Comparison of ENCODE assay signal across 8 cellular contexts in the genomic region with DNA sequence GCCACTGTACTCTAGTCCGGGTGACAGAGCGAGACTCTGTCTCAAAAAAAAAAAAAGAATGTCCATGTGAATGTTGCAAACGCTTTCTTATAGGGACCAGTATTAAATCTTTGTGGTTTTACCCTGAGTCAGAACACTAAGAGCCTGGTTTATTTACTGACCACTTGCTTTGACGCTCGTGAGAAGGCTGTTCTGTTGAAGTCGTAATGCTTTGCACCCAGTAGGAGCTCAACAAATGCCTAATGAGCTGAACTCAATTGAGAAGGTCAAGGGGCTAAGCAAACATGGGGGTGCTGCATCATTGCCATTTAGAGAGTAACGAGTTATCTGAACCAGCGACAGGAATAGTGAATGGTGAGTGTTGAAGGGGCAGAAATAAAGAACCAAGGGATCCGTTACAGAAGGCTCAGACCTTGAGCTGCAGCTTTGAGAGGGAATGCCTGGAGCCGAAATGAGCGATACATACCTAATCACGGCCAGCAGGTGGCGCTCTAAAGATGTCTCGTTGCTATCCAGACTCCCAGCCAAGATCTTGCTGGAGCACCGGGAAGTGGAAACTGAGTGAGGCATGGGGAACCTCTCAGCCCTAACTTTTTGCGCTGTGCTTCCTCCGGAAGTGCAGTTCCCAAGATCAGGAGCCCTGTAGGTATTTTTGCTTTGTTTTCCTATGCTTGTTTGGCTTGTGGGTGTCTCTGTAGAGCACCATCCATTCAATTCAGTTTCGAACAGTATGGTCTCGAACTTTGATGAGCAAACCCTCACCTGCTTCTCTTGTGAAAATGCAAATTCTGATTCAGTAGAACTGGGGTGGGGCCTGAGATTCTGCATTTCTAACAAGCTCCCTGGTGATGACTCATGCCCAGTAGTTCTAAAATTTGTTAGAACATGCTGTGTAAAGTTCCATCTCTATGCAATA. TPM values are rescaled to one million over a fixed set of nuclear protein-coding genes. Genes with fewer than 3 reads are reported as not detected.
A peak's percentile ranks its signal among the peaks of the same experiment; 100 is the strongest.
DNase-seq lines count a peak whose midpoint lies in the region; ATAC-seq and TF ChIP-seq lines count a peak whose summit lies in the region.

No MANE protein-coding gene starts in this region.

- peak overlapping the region in 1 of 7 donors; percentile 8 for H3K4me3 Mint-ChIP-seq in CD8-positive, alpha-beta memory T cell
- no peak overlapping the region for H3K4me3 Mint-ChIP-seq in activated CD8-positive, alpha-beta memory T cell treated with anti-CD3 and anti-CD28 coated beads, Interleukin-2, amount 10 ng/mL, durations not matched to agents 7 days and 5 days
- H3K4me3 Mint-ChIP-seq in mesothelial cell of epicardium, result no peak overlapping the region

- TF ChIP-seq CTCF in mesothelial cell of epicardium (IDR thresholded peaks at IDR 0.05; ENCODE audit: unreplicated experiment), result peak; percentile 93

- H3K27ac Mint-ChIP-seq in CD8-positive, alpha-beta memory T cell, result peak overlapping the region in 1 of 8 donors; percentile 3
- no peak overlapping the region for H3K27ac Mint-ChIP-seq in activated CD8-positive, alpha-beta memory T cell treated with anti-CD3 and anti-CD28 coated beads, Interleukin-2, amount 10 ng/mL, durations not matched to agents 7 days and 5 days
- no peak overlapping the region for H3K27ac Mint-ChIP-seq in mesothelial cell of epicardium

- no peaks in the 10 kb centered on the region for H3K36me3 Mint-ChIP-seq in CD8-positive, alpha-beta memory T cell
- no peaks in the 10 kb centered on the region for H3K36me3 Mint-ChIP-seq in activated CD8-positive, alpha-beta memory T cell treated with anti-CD3 and anti-CD28 coated beads, Interleukin-2, amount 10 ng/mL, durations not matched to agents 7 days and 5 days
- H3K36me3 Mint-ChIP-seq in mesothelial cell of epicardium, result no peaks in the 10 kb centered on the region

- peak; percentile 86 for ATAC-seq in activated CD8-positive, alpha-beta memory T cell treated with anti-CD3 and anti-CD28 coated beads, Interleukin-2, amount 10 ng/mL, durations not matched to agents 7 days and 5 days
- no peak for ATAC-seq in HG03442 (IDR thresholded peaks at IDR 0.05; ENCODE audit: unreplicated experiment)

- no peak overlapping the region for H3K4me3 ChIP-seq in CD8-positive, alpha-beta memory T cell (ENCODE audit: low read length)

- DNase-seq in CD8-positive, alpha-beta memory T cell, result peak; percentile 61 to 82 (median 76)
- peak; percentile 81 for DNase-seq in HT1080 (ENCODE audit: low read depth)
- DNase-seq in NOMO-1 treated with dmso at 0.1 percent for 144 hours (lab: John Stamatoyannopoulos, UW; ENCODE audit: unreplicated experiment), result peak; percentile 66
- DNase-seq in activated CD8-positive, alpha-beta memory T cell treated with anti-CD3 and anti-CD28 coated beads, Interleukin-2, amount 10 ng/mL, durations not matched to agents 7 days and 5 days, result peak; percentile 83
- peak; percentile 75 for DNase-seq in epidermal melanocyte (ENCODE audit: insufficient read length, low spot score)
- DNase-seq in mesothelial cell of epicardium (ENCODE audit: low spot score in 2 of 2, unreplicated experiment in 2 of 2), result peak; percentile 87 to 92
- DNase-seq in stimulated activated CD8-positive, alpha-beta memory T cell treated with anti-CD3 and anti-CD28 coated beads, Interleukin-2, amount 100 ng/mL, for 1 hour (ENCODE audit: low read depth in 2 of 2), result peak; percentile 54 to 68

- no peak overlapping the region for H3K27ac ChIP-seq in CD8-positive, alpha-beta memory T cell (ENCODE audit: low read depth, low read length)

- H3K9me3 Mint-ChIP-seq in CD8-positive, alpha-beta memory T cell, result no peaks in the 10 kb centered on the region
- no peaks in the 10 kb centered on the region for H3K9me3 Mint-ChIP-seq in activated CD8-positive, alpha-beta memory T cell treated with anti-CD3 and anti-CD28 coated beads, Interleukin-2, amount 10 ng/mL, durations not matched to agents 7 days and 5 days (ENCODE audit: low read depth)
- no peaks in the 10 kb centered on the region for H3K9me3 Mint-ChIP-seq in mesothelial cell of epicardium

- H3K9me3 ChIP-seq in CD8-positive, alpha-beta memory T cell (ENCODE audit: low read length), result no peaks in the 10 kb centered on the region

- CTCF ChIA-PET in CD8-positive, alpha-beta memory T cell (lab: Charles Lee), result interaction anchor here (0.8 to 3.1 kb wide), 15 partner anchors 10 to 593 kb away, joined by 3 to 16 read pairs (median 4); a partner anchor contains a TSS
- CTCF ChIA-PET in activated CD8-positive, alpha-beta memory T cell treated with anti-CD3 and anti-CD28 coated beads, Interleukin-2, amount 10 ng/mL, durations not matched to agents 7 days and 5 days (lab: Charles Lee), result interaction anchor here (0.6 to 2.6 kb wide), 32 partner anchors 8 to 376 kb away, joined by 3 to 24 read pairs (median 4); a partner anchor contains a TSS

- H3K36me3 ChIP-seq in CD8-positive, alpha-beta memory T cell (ENCODE audit: insufficient read depth, low read length), result no peaks in the 10 kb centered on the region

- H3K4me1 ChIP-seq in CD8-positive, alpha-beta memory T cell (ENCODE audit: insufficient read depth, low read length), result peaks cover 13% of the 10 kb centered on the region

- POLR2A ChIA-PET in CD8-positive, alpha-beta memory T cell (lab: Charles Lee), result no interaction called here

- H3K4me1 Mint-ChIP-seq in CD8-positive, alpha-beta memory T cell, result peaks cover 9 to 19% (median 17%) of the 10 kb centered on the region in 3 donors
- H3K4me1 Mint-ChIP-seq in activated CD8-positive, alpha-beta memory T cell treated with anti-CD3 and anti-CD28 coated beads, Interleukin-2, amount 10 ng/mL, durations not matched to agents 7 days and 5 days, result peaks cover 32% of the 10 kb centered on the region
- H3K4me1 Mint-ChIP-seq in mesothelial cell of epicardium, result peaks cover 2% of the 10 kb centered on the region

- H3K27me3 Mint-ChIP-seq in CD8-positive, alpha-beta memory T cell, result peaks cover 4 to 15% of the 10 kb centered on the region in 2 donors
- H3K27me3 Mint-ChIP-seq in activated CD8-positive, alpha-beta memory T cell treated with anti-CD3 and anti-CD28 coated beads, Interleukin-2, amount 10 ng/mL, durations not matched to agents 7 days and 5 days, result peaks cover 38% of the 10 kb centered on the region
- H3K27me3 Mint-ChIP-seq in mesothelial cell of epicardium (ENCODE audit: low read depth), result peaks cover 3% of the 10 kb centered on the region

- H3K27me3 ChIP-seq in CD8-positive, alpha-beta memory T cell (ENCODE audit: insufficient read depth, low read length, poor library complexity, severe bottlenecking), result no peaks in the 10 kb centered on the region

RNA-seq across cellular contexts. Expression of a gene that starts 12.6 kb away (rescaled TPM):
- not detected for total RNA-seq in CD8-positive, alpha-beta memory T cell
- 0.18 TPM for polyA plus RNA-seq in CD8-positive, alpha-beta memory T cell
- not detected in 2 replicates for total RNA-seq in HT1080 (2014; rRNA removed; shearing (Covaris generic))
- not detected in 2 replicates for polyA plus RNA-seq in HT1080 (2015; cell fraction: cytosol; rRNA removed)
- not detected in 2 replicates for polyA plus RNA-seq in HT1080 (2015; cell fraction: nucleus; rRNA removed)
- total RNA-seq in activated CD8-positive, alpha-beta memory T cell treated with anti-CD3 and anti-CD28 coated beads, Interleukin-2, amount 10 ng/mL, durations not matched to agents 7 days and 5 days, result under 1 TPM; 0.12 to 0.20 TPM
- not detected in 3 replicates for total RNA-seq in mesothelial cell of epicardium

RNA-seq across cellular contexts. Expression of a gene that starts 25.5 kb away (rescaled TPM):
- 10 to 100 TPM; 50.6 to 57.1 TPM for total RNA-seq in CD8-positive, alpha-beta memory T cell
- 66.6 TPM for polyA plus RNA-seq in CD8-positive, alpha-beta memory T cell
- 21.9 and 35.4 TPM in 2 replicates for total RNA-seq in HT1080 (2014; rRNA removed; shearing (Covaris generic))
- polyA plus RNA-seq in HT1080 (2015; cell fraction: cytosol; rRNA removed), result 34.8 and 36.0 TPM in 2 replicates
- 52.1 and 62.1 TPM in 2 replicates for polyA plus RNA-seq in HT1080 (2015; cell fraction: nucleus; rRNA removed)
- 10 to 100 TPM; 58.8 to 59.0 TPM for total RNA-seq in activated CD8-positive, alpha-beta memory T cell treated with anti-CD3 and anti-CD28 coated beads, Interleukin-2, amount 10 ng/mL, durations not matched to agents 7 days and 5 days
- total RNA-seq in mesothelial cell of epicardium, result 60.2 to 63.3 TPM (median 61.2 TPM) in 3 replicates

RNA-seq across cellular contexts. Expression of a gene that starts 27.2 kb away (rescaled TPM):
- total RNA-seq in CD8-positive, alpha-beta memory T cell, result 1,000 to 10,000 TPM; 2,453 to 2,522 TPM
- polyA plus RNA-seq in CD8-positive, alpha-beta memory T cell, result 1,507 TPM
- 2,438 and 3,072 TPM in 2 replicates for total RNA-seq in HT1080 (2014; rRNA removed; shearing (Covaris generic))
- 5,498 and 5,511 TPM in 2 replicates for polyA plus RNA-seq in HT1080 (2015; cell fraction: cytosol; rRNA removed)
- 1,699 and 1,898 TPM in 2 replicates for polyA plus RNA-seq in HT1080 (2015; cell fraction: nucleus; rRNA removed)
- total RNA-seq in activated CD8-positive, alpha-beta memory T cell treated with anti-CD3 and anti-CD28 coated beads, Interleukin-2, amount 10 ng/mL, durations not matched to agents 7 days and 5 days, result 1,000 to 10,000 TPM; 1,612 to 1,903 TPM
- total RNA-seq in mesothelial cell of epicardium, result 1,879 to 1,981 TPM (median 1,947 TPM) in 3 replicates
